Comparison of ENCODE assay signal across 18 cellular contexts in the genomic region with DNA sequence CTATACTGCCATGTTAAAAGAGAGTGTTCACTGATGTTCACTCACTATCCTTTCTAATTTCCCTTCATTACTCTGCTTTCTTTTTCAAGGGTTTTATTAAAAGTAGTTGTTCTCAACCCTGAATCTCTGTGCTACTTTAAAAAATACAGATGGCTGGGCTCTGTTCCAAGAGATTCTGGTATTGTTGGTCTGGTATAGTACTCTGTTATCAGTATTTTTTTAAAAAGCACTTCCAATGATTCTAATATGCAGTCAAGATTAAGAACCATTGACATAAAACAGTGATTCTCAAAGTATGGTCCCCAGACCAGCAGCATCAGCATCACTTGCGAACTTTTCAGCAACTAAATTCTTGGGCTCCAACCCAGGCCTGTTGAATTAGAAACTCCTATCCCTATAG.
A peak's percentile ranks its signal among the peaks of the same experiment; 100 is the strongest.
DNase-seq lines count a peak whose midpoint lies in the region; ATAC-seq and TF ChIP-seq lines count a peak whose summit lies in the region.
"Had no signal": no experiment of that assay in that cellular context is flagged by ENCODE, and none has a peak within 500 bp of the region (broad histone marks: within the 10 kb centered on the region; RNA-seq: fewer than 3 reads in every experiment).

No MANE protein-coding gene starts in this region.

- H3K9me3 ChIP-seq in right cardiac atrium (ENCODE audit: control insufficient read depth, low read length) = no peaks in the 10 kb centered on the region
- no peaks in the 10 kb centered on the region for H3K9me3 ChIP-seq in BE2C

- no peak overlapping the region for H3K27ac ChIP-seq in right cardiac atrium (ENCODE audit: low read length)
- H3K27ac ChIP-seq: 22Rv1; BLaER1 treated with 17β-estradiol and CSF1 and Interleukin-3, amounts not matched to agents 10 nM and 100 nM; GM23248 had no signal

- 49% methylated on average over 1 of the region's 1 CpG for WGBS in right cardiac atrium

- H3K27me3 ChIP-seq in right cardiac atrium (ENCODE audit: control insufficient read depth, insufficient read depth) = no peaks in the 10 kb centered on the region
- H3K27me3 ChIP-seq in BE2C = no peaks in the 10 kb centered on the region
- H3K27me3 ChIP-seq: BLaER1 treated with 17β-estradiol and CSF1 and Interleukin-3, amounts not matched to agents 10 nM and 100 nM had no signal

- H3K4me1 ChIP-seq in right cardiac atrium (ENCODE audit: control insufficient read depth, insufficient read depth, low read length) = no peaks in the 10 kb centered on the region
- peaks cover 3% of the 10 kb centered on the region for H3K4me1 ChIP-seq in BE2C

- peak; percentile 20 for ATAC-seq in Right ventricle myocardium superior (ENCODE audit: poor library complexity)
- no peak for ATAC-seq in right cardiac atrium
- ATAC-seq in GM19463 (IDR thresholded peaks at IDR 0.05; ENCODE audit: unreplicated experiment) = no peak
- ATAC-seq: GM12878 had no signal

- intact Hi-C loops in Right ventricle myocardium superior (cut with DNase I) = no loop called here
- intact Hi-C loops in right cardiac atrium (cut with DNase I) = no loop called here

- H3K4me3 ChIP-seq in right cardiac atrium (ENCODE audit: low read length) (no peak overlapping the region), BE2C (ENCODE audit: low read depth, low read length) (no peak overlapping the region)
- H3K4me3 ChIP-seq: BLaER1 treated with 17β-estradiol and CSF1 and Interleukin-3, amounts not matched to agents 10 nM and 100 nM; GM12878; GM23248 had no signal

- H3K36me3 ChIP-seq in BE2C = no peaks in the 10 kb centered on the region
- H3K36me3 ChIP-seq: BLaER1 treated with 17β-estradiol and CSF1 and Interleukin-3, amounts not matched to agents 10 nM and 100 nM had no signal

- no peak for TF ChIP-seq CTCF in BE2C (IDR thresholded peaks at IDR 0.05; ENCODE audit: low read depth, low read length)

- DNase-seq in Right ventricle myocardium superior (no peak), right cardiac atrium (no peak), BE2C (peak; percentile 23), amniotic epithelial cell (ENCODE audit: low read depth) (peak; percentile 37), germinal center (ENCODE audit: low spot score) (no peak)
- DNase-seq: CD4-positive, alpha-beta T cell; CD8-positive, alpha-beta memory T cell; DMS 273 treated with DMSO at 0.1 percent for 48 hours; DMS79; EL; GDM1; GM23248; H7; HCEC 1CT had no signal

Comparison
In these comparisons a context has a peak if more than half of its experiments do, and no peak if none do; other contexts are left out.
1. DNase-seq: peak in BE2C (single experiment) and amniotic epithelial cell (single experiment); none in Right ventricle myocardium superior (single experiment), right cardiac atrium (0 of 3) and germinal center (single experiment).